ENCODE assay signal across 8 cellular contexts in genomic region chr14:88385212-88386101, GRCh38. TPM values are rescaled to one million over a fixed set of nuclear protein-coding genes. Genes with fewer than 3 reads are reported as not detected.
DNase-seq lines count a peak whose midpoint lies in the region; ATAC-seq, FAIRE-seq and TF ChIP-seq lines count a peak whose summit lies in the region.

Gene SPATA7 (plus strand): TSS chr14:88385657. CDS start chr14:88385819, 162 bp downstream.

- WGBS in upper lobe of left lung, 2 donors, result 0 to 1% methylated on average over 17 to 38 of the region's 50 CpGs

- no peaks in the 10 kb centered on the region for H3K9me3 ChIP-seq in left ventricle myocardium inferior (replicated peaks)
- H3K9me3 ChIP-seq in upper lobe of left lung, result no peaks in the 10 kb centered on the region

- H3K4me3 ChIP-seq in left ventricle myocardium inferior (peak within 1 kb of the TSS; percentile 90), upper lobe of left lung (peak within 1 kb of the TSS; percentile 70 to 98 (median 90))

- H3K4me1 ChIP-seq in left ventricle myocardium inferior (peaks cover 29% of the 10 kb centered on the region), upper lobe of left lung (peaks cover 4 to 12% (median 9%) of the 10 kb centered on the region in 4 donors)

- TF ChIP-seq POLR2A in GM12892 (IDR thresholded peaks at IDR 0.05; ENCODE audit: low read depth, low read length) (peak; percentile 28; the same call in 1 of the 2 replicates), upper lobe of left lung (IDR thresholded peaks at IDR 0.05) (peak in 3 of 4 donors; percentile 53 to 86 (median 73))

- no peak for TF ChIP-seq EP300 in upper lobe of left lung (IDR thresholded peaks at IDR 0.05)

- H3K36me3 ChIP-seq in left ventricle myocardium inferior (no peaks in the 10 kb centered on the region), upper lobe of left lung (no peaks in the 10 kb centered on the region)

- DNase-seq in GM12892 (ENCODE audit: insufficient read length), result peak; percentile 58
- peak; percentile 98 to 99 (median 98) for DNase-seq in NCI-H1417 (lab: John Stamatoyannopoulos, UW)
- DNase-seq in T-helper 1 cell, result peak; percentile 45 to 85 (median 60)
- DNase-seq in left ventricle myocardium inferior, result peak; percentile 94
- peak; percentile 98 for DNase-seq in posterior vena cava (ENCODE audit: low spot score)
- peak; percentile 96 to 98 for DNase-seq in upper lobe of left lung

- H3K27me3 ChIP-seq in left ventricle myocardium inferior (ENCODE audit: low read depth) (no peaks in the 10 kb centered on the region), upper lobe of left lung (no peaks in the 10 kb centered on the region)

- intact Hi-C loops in left ventricle myocardium inferior (cut with micrococcal nuclease), result no loop called here
- intact Hi-C loops in posterior vena cava (cut with DNase I), result no loop called here

- H3K27ac ChIP-seq in angular gyrus (ENCODE audit: low read depth, low read length) (peak within 1 kb of the TSS; percentile 87), left ventricle myocardium inferior (replicated peaks) (peak within 1 kb of the TSS; percentile 87), upper lobe of left lung (peak within 1 kb of the TSS; percentile 75 to 87 (median 82))

- ATAC-seq in HG02763 (IDR thresholded peaks at IDR 0.05; ENCODE audit: unreplicated experiment) (peak; percentile 100), upper lobe of left lung (ENCODE audit: low FRiP score in 2 of 2) (peak; percentile 97 to 99)

- TF ChIP-seq CTCF in left ventricle myocardium inferior (IDR thresholded peaks at IDR 0.05; ENCODE audit: borderline replicate concordance) (peak; percentile 14), upper lobe of left lung (IDR thresholded peaks at IDR 0.05) (peak in 2 of 6 experiments; percentile 17 to 21)

- peak; percentile 99 for FAIRE-seq in GM12892 (lab: Jason Lieb, UNC)

RNA-seq across cellular contexts. Expression of gene SPATA7, which starts in this region (rescaled TPM):
- 4.0 TPM for polyA plus RNA-seq in GM12892 (2012; ENCODE audit: missing spikeins)
- total RNA-seq in left ventricle myocardium inferior, result 8.5 TPM
- 10 to 100 TPM in 1 of 2 donors, 1 to 10 TPM in 1; 9.4 to 15.5 TPM for total RNA-seq in posterior vena cava
- total RNA-seq in upper lobe of left lung, result 10 to 100 TPM in 3 of 6 donors, 1 to 10 TPM in 3; 6.2 to 27.2 (median 11.0) TPM

Comparison
In these comparisons a context has a peak if more than half of its experiments do, and no peak if none do; other contexts are left out.
1. Peak in every context shown above with its lines: DNase-seq, ATAC-seq, H3K4me3 ChIP-seq and H3K27ac ChIP-seq.